Comparison of ENCODE assay signal across 15 cellular contexts in the genomic region with DNA sequence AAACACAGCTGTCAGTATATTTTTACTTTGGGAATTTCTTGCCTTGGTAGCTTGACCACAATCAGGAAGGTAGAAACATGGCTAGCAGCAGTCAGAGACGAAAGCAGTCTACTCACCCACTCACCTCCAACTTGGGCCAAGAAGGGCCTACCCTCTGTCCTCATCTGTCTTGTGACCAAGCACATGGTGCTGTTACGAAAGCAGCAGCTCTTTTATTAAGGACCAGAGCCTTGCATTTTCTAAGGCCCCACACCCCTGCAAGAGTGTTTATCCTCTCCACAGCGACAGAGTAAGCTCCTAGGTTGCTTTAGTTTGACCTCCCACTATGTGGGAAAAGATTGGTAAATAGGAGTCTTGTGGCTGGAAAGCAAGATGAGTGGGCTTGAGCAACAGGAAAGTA. TPM values are rescaled to one million over a fixed set of nuclear protein-coding genes. Genes with fewer than 3 reads are reported as not detected.
A peak's percentile ranks its signal among the peaks of the same experiment; 100 is the strongest.
DNase-seq lines count a peak whose midpoint lies in the region; ATAC-seq and TF ChIP-seq lines count a peak whose summit lies in the region.
"Had no signal": no experiment of that assay in that cellular context is flagged by ENCODE, and none has a peak within 500 bp of the region (broad histone marks: within the 10 kb centered on the region; RNA-seq: fewer than 3 reads in every experiment).

No MANE protein-coding gene starts in this region.

- H3K18ac ChIP-seq in IMR-90 (ENCODE audit: low read depth, low read length) (no peak overlapping the region), mesendoderm (ENCODE audit: low read length) (no peak overlapping the region)

- H3K14ac ChIP-seq in IMR-90 (replicated peaks; ENCODE audit: low read depth, low read length), result 0 out of 2 replicates have a peak overlapping the region, but pooled peaks have one; percentile 0

- peak overlapping the region; percentile 46 for H2AFZ ChIP-seq in IMR-90 (replicated peaks; ENCODE audit: low read length, poor library complexity)

- peak; percentile 27 for ATAC-seq in IMR-90 (ENCODE audit: low read depth)
- ATAC-seq: CD8-positive, alpha-beta T cell had no signal

- H3K4me2 ChIP-seq in IMR-90 (ENCODE audit: low read depth, low read length) (no peak overlapping the region), mesendoderm (ENCODE audit: low read length) (no peak overlapping the region)

- H3K4me1 ChIP-seq in IMR-90 (ENCODE audit: control insufficient read depth, insufficient read depth, low read length) (no peaks in the 10 kb centered on the region; the same call in 1 of the 2 replicates), mesendoderm (ENCODE audit: control insufficient read depth, low read depth, low read length) (no peaks in the 10 kb centered on the region)
- H3K4me1 ChIP-seq: upper lobe of left lung had no signal

- in situ Hi-C loops in IMR-90 (cut with MboI; ENCODE audit: low sequenced_read_pairs), result loop anchor here (5.0 to 10.0 kb wide), 2 partner anchors 191 to 414 kb away; no protein-coding TSS in a partner anchor

- H3K9me3 ChIP-seq in IMR-90 (ENCODE audit: control insufficient read depth, insufficient read depth, low read length), result no peaks in the 10 kb centered on the region; the same call in 1 of the 2 replicates

- H4K8ac ChIP-seq in IMR-90 (ENCODE audit: low read depth in 2 of 2, low read length in 2 of 2) (no peak overlapping the region; a peak in 1 of 4 replicates), mesendoderm (ENCODE audit: low read depth, low read length) (no peak overlapping the region)

- no peak for TF ChIP-seq POLR2A in IMR-90 (IDR thresholded peaks at IDR 0.05; ENCODE audit: low read depth, low read length)

- DNase-seq in IMR-90, result peak; percentile 38
- peak; percentile 74 for DNase-seq in choroid plexus epithelial cell (ENCODE audit: low read depth)
- peak; percentile 36 for DNase-seq in mesendoderm
- peak; percentile 8 for DNase-seq in superior temporal gyrus (ENCODE audit: extremely low spot score)
- DNase-seq in HT-29 (ENCODE audit: low spot score), result no peak
- DNase-seq in D341Med (ENCODE audit: low spot score), result no peak
- no peak for DNase-seq in HEK293T (ENCODE audit: extremely low spot score)
- DNase-seq: activated naive CD4-positive, alpha-beta T cell treated with anti-CD3 and anti-CD28 coated beads, Interleukin-2, amount 10 ng/mL, durations not matched to agents 7 days and 5 days; CD8-positive, alpha-beta T cell; NCI-H1105; NCI-H446 treated with DMSO at 0.1 percent for 48 hours; stimulated activated CD4-positive, alpha-beta T cell treated with anti-CD3 and anti-CD28 coated beads, Interleukin-1b, Interleukin-23, amount 100 ng/mL, for 48 hours; stimulated activated CD8-positive, alpha-beta memory T cell treated with anti-CD3 and anti-CD28 coated beads, Interleukin-4, amount 100 ng/mL, for 48 hours had no signal

- CTCF ChIA-PET in IMR-90 (lab: Yijun Ruan, JAX), result interaction anchor here (0.6 to 0.9 kb wide), 2 partner anchors 24 to 28 kb away, joined by 3 read pairs; no protein-coding TSS in a partner anchor
- CTCF ChIA-PET in HEK293T (lab: Yijun Ruan, JAX), result interaction anchor here (0.6 kb wide), 1 partner anchor 1761 kb away, joined by 3 read pairs; no protein-coding TSS in a partner anchor

- H3K4ac ChIP-seq in IMR-90 (ENCODE audit: low read depth, low read length) (no peak overlapping the region), mesendoderm (ENCODE audit: low read depth, low read length) (no peak overlapping the region)

- no peak for TF ChIP-seq RAD21 in IMR-90 (IDR thresholded peaks at IDR 0.05; ENCODE audit: low read length)

- H3K79me2 ChIP-seq in mesendoderm (ENCODE audit: control insufficient read depth, insufficient read depth, low read length), result no peaks in the 10 kb centered on the region

- no CpG with 5 or more reads among the region's 3 CpGs for WGBS in IMR-90 (ENCODE audit: extremely low coverage in 2 of 2, insufficient read length in 1 of 2), 2 experiments
- no CpG with 5 or more reads among the region's 3 CpGs for WGBS in mesendoderm (ENCODE audit: extremely low coverage, insufficient coverage, low lambda C conversion rate)

- dilution Hi-C loops in IMR-90 (cut with HindIII; ENCODE audit: low sequenced_read_pairs, unreplicated experiment), result no loop called here

- H2AK5ac ChIP-seq in IMR-90 (ENCODE audit: low read depth, low read length) (no peak overlapping the region), mesendoderm (ENCODE audit: low read length) (no peak overlapping the region)

- no peaks in the 10 kb centered on the region for H3K36me3 ChIP-seq in IMR-90 (ENCODE audit: control insufficient read depth, insufficient read depth, low read length)
- no peaks in the 10 kb centered on the region for H3K36me3 ChIP-seq in mesendoderm (ENCODE audit: control insufficient read depth, insufficient read depth, low read length)
- H3K36me3 ChIP-seq: upper lobe of left lung had no signal

- no peak overlapping the region for H4K91ac ChIP-seq in IMR-90 (ENCODE audit: insufficient read depth, low read depth, low read length)

- H3K9me1 ChIP-seq in IMR-90 (ENCODE audit: insufficient read depth, low read length), result no peaks in the 10 kb centered on the region

- H3K56ac ChIP-seq in IMR-90 (ENCODE audit: extremely low read depth, insufficient read depth, low read length) (no peak overlapping the region), mesendoderm (ENCODE audit: low read length) (no peak overlapping the region)

- H4K20me1 ChIP-seq in IMR-90 (ENCODE audit: insufficient read depth, low read length), result no peaks in the 10 kb centered on the region

- H3K4me3 ChIP-seq in IMR-90 (ENCODE audit: insufficient read depth, low read depth, low read length) (no peak overlapping the region), choroid plexus epithelial cell (ENCODE audit: low read depth, low read length) (no peak overlapping the region), mesendoderm (ENCODE audit: low read length) (no peak overlapping the region)
- H3K4me3 ChIP-seq: upper lobe of left lung had no signal

- H2BK15ac ChIP-seq in IMR-90 (ENCODE audit: low read depth, low read length), result no peak overlapping the region
- H2BK15ac ChIP-seq in mesendoderm (replicated peaks; ENCODE audit: low read depth), result no peak overlapping the region

- H2BK120ac ChIP-seq in IMR-90 (ENCODE audit: low read depth, low read length) (no peak overlapping the region), mesendoderm (ENCODE audit: low read depth, low read length) (no peak overlapping the region)

- H2AK9ac ChIP-seq in IMR-90 (replicated peaks; ENCODE audit: low read depth, low read length, poor library complexity), result no peak overlapping the region

- H3K23ac ChIP-seq in IMR-90 (ENCODE audit: low read depth, low read length) (no peak overlapping the region), mesendoderm (ENCODE audit: low read length) (no peak overlapping the region)

- no peak overlapping the region for H4K5ac ChIP-seq in IMR-90 (ENCODE audit: low read depth, low read length)
- no peak overlapping the region for H4K5ac ChIP-seq in mesendoderm (ENCODE audit: low read length)

- POLR2A ChIA-PET in IMR-90 (lab: Charles Lee; ENCODE audit: unreplicated experiment) (no interaction called here), HEK293T (lab: Yijun Ruan, JAX) (no interaction called here)

- intact Hi-C loops in IMR-90 (cut with micrococcal nuclease), result no loop called here

- no TSS peak for BruUV-seq in IMR-90 (replicated peaks; lab: Mats Ljungman, UMichigan)

- H2BK5ac ChIP-seq in IMR-90 (ENCODE audit: low read depth, low read length, poor library complexity, severe bottlenecking) (no peak overlapping the region), mesendoderm (ENCODE audit: low read length) (no peak overlapping the region)

- H3K27ac ChIP-seq in IMR-90 (ENCODE audit: insufficient read depth, low read length) (peak overlapping the region; percentile 43; the same call in 1 of the 2 replicates), mesendoderm (ENCODE audit: low read depth, low read length) (no peak overlapping the region)
- H3K27ac ChIP-seq: upper lobe of left lung had no signal

- TF ChIP-seq CTCF in IMR-90 (conservative IDR thresholded peaks at IDR 0.05; ENCODE audit: low read depth, low read length) (no peak), choroid plexus epithelial cell (conservative IDR thresholded peaks at IDR 0.05; ENCODE audit: low read depth, low read length) (no peak)

- H3K9ac ChIP-seq in IMR-90 (ENCODE audit: low read depth, low read length), result no peak overlapping the region
- no peak overlapping the region for H3K9ac ChIP-seq in mesendoderm (ENCODE audit: low read length)

- H3K27me3 ChIP-seq in IMR-90 (ENCODE audit: control insufficient read depth, insufficient read depth, low read length) (no peaks in the 10 kb centered on the region), mesendoderm (ENCODE audit: insufficient read depth, low read length, poor library complexity) (no peaks in the 10 kb centered on the region)
- H3K27me3 ChIP-seq: upper lobe of left lung had no signal

- H3K79me1 ChIP-seq in IMR-90 (ENCODE audit: low read depth in 1 of 2, low read length in 2 of 2) (no peaks in the 10 kb centered on the region), mesendoderm (ENCODE audit: low read length) (no peaks in the 10 kb centered on the region)

- H2BK20ac ChIP-seq in IMR-90 (ENCODE audit: low read depth, low read length), result no peak overlapping the region

TF ChIP-seq in IMR-90, 13 proteins besides CTCF, POLR2A, EP300 and RAD21 (continues in another document):
- TF ChIP-seq CEBPB (IDR thresholded peaks at IDR 0.05; ENCODE audit: low read depth, low read length) (no peak), CHD1 (IDR thresholded peaks at IDR 0.05; ENCODE audit: low read depth, low read length) (no peak)

TF ChIP-seq in HEK293T, 16 proteins besides CTCF, POLR2A, EP300 and RAD21 (continues in another document):
- no peak for TF ChIP-seq ZNF384 (IDR thresholded peaks at IDR 0.05)
- TF ChIP-seq SUZ12 (IDR thresholded peaks at IDR 0.05), result no peak
- no peak for TF ChIP-seq FOXM1 (IDR thresholded peaks at IDR 0.05; ENCODE audit: borderline replicate concordance)
- no peak for TF ChIP-seq CTBP1 (IDR thresholded peaks at IDR 0.05; ENCODE audit: borderline replicate concordance)
- no peak for TF ChIP-seq FOXK2 (IDR thresholded peaks at IDR 0.05)
- TF ChIP-seq, protein P1, sequence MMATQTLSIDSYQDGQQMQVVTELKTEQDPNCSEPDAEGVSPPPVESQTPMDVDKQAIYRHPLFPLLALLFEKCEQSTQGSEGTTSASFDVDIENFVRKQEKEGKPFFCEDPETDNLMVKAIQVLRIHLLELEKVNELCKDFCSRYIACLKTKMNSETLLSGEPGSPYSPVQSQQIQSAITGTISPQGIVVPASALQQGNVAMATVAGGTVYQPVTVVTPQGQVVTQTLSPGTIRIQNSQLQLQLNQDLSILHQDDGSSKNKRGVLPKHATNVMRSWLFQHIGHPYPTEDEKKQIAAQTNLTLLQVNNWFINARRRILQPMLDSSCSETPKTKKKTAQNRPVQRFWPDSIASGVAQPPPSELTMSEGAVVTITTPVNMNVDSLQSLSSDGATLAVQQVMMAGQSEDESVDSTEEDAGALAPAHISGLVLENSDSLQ (IDR thresholded peaks at IDR 0.05), result no peak

RNA-seq across cellular contexts. Expression of a gene that starts 31.3 kb away (rescaled TPM):
- total RNA-seq in IMR-90 (2012; rRNA removed), result under 0.01 TPM in 1 of 2 replicates, not detected in the other
- not detected in 2 replicates for polyA plus RNA-seq in IMR-90 (2012; rRNA removed)
- 0.02 TPM in 1 of 2 replicates, not detected in the other for polyA plus RNA-seq in IMR-90 (2012; cell fraction: cytosol; rRNA removed)
- polyA plus RNA-seq in IMR-90 (2012; cell fraction: nucleus; rRNA removed; ENCODE audit: low replicate concordance), result 0.02 and 0.24 TPM in 2 replicates
- not detected for polyA plus RNA-seq in mesendoderm (2013, experiment 1 of 2)
- not detected for polyA plus RNA-seq in mesendoderm (2013, experiment 2 of 2)
- total RNA-seq in HT-29 (2014; rRNA removed; shearing (Covaris generic)), result not detected in 2 replicates
- total RNA-seq: CD8-positive, alpha-beta T cell; OCI-LY7 had no signal

Comparison
In these comparisons a context has a peak if more than half of its experiments do, and no peak if none do; other contexts are left out.
1. DNase-seq: peak in IMR-90 (single experiment), choroid plexus epithelial cell (single experiment), mesendoderm (single experiment) and superior temporal gyrus (single experiment); none in HT-29 (single experiment), D341Med (single experiment) and HEK293T (single experiment).